30 cellular contexts compared by ENCODE assay signal in genomic region chr6:75643173-75643572, GRCh38. TPM values are rescaled to one million over a fixed set of nuclear protein-coding genes. Genes with fewer than 3 reads are reported as not detected.
DNase-seq lines count a peak whose midpoint lies in the region; FAIRE-seq and TF ChIP-seq lines count a peak whose summit lies in the region.
"Had no signal": no experiment of that assay in that cellular context is flagged by ENCODE, and none has a peak within 500 bp of the region (broad histone marks: within the 10 kb centered on the region; RNA-seq: fewer than 3 reads in every experiment).

No MANE protein-coding gene starts in this region.

- peak; percentile 46 for FAIRE-seq in GM12892 (lab: Jason Lieb, UNC)
- FAIRE-seq: GM12891 had no signal

- TF ChIP-seq POLR2A in GM12892 (IDR thresholded peaks at IDR 0.05; ENCODE audit: low read depth, low read length): no peak

- no peak overlapping the region for H2AFZ ChIP-seq in neural progenitor cell (replicated peaks)
- no peak overlapping the region for H2AFZ ChIP-seq in osteoblast (ENCODE audit: low read length)

- in situ Hi-C loops in astrocyte of the cerebellum (cut with HindIII; ENCODE audit: low sequenced_read_pairs): no loop called here

- H3K4me2 ChIP-seq in neural progenitor cell: no peak overlapping the region
- H3K4me2 ChIP-seq in osteoblast (ENCODE audit: insufficient read depth, low read length): no peak overlapping the region
- H3K4me2 ChIP-seq: smooth muscle cell had no signal

- intact Hi-C loops in CD14-positive monocyte (cut with micrococcal nuclease): no loop called here
- intact Hi-C loops in left ventricle myocardium inferior (cut with micrococcal nuclease): no loop called here
- intact Hi-C loops in activated T-helper 1 cell treated with anti-CD3 and anti-CD28 coated beads, Interleukin-12 subunit alpha, Interleukin-12 subunit beta, Interleukin-2, Interleukin-4 antibody, amounts not matched to agents 30 ng/mL and 10 ng/mL and 1 ng/mL, durations not matched to agents 14 hours and 24 hours and 36 hours (cut with micrococcal nuclease): no loop called here

- H3K36me3 Mint-ChIP-seq in neural progenitor cell: peaks cover 47% of the 10 kb centered on the region
- peaks cover 49 to 54% of the 10 kb centered on the region in 2 donors for H3K36me3 Mint-ChIP-seq in CD14-positive monocyte
- peaks cover 31% of the 10 kb centered on the region for H3K36me3 Mint-ChIP-seq in activated T-helper 1 cell treated with anti-CD3 and anti-CD28 coated beads, Interleukin-12 subunit alpha, Interleukin-12 subunit beta, Interleukin-2, Interleukin-4 antibody, amounts not matched to agents 30 ng/mL and 10 ng/mL and 1 ng/mL, durations not matched to agents 14 hours and 24 hours and 36 hours (ENCODE audit: low read depth)

- H3K27me3 ChIP-seq in neural progenitor cell (no peaks in the 10 kb centered on the region), osteoblast (ENCODE audit: insufficient read depth, low read length) (no peaks in the 10 kb centered on the region), left ventricle myocardium inferior (ENCODE audit: low read depth) (no peaks in the 10 kb centered on the region)
- H3K27me3 ChIP-seq: ascending aorta, dorsolateral prefrontal cortex, foreskin keratinocyte, MG63, vagina had no signal

- H3K79me2 ChIP-seq in neural progenitor cell (ENCODE audit: low read depth): peaks cover 10% of the 10 kb centered on the region
- H3K79me2 ChIP-seq in osteoblast (ENCODE audit: insufficient read depth, low read length): peaks cover 3% of the 10 kb centered on the region

- H3K4me1 ChIP-seq in neural progenitor cell (peaks cover 21% of the 10 kb centered on the region), osteoblast (ENCODE audit: insufficient read depth, low read length) (no peaks in the 10 kb centered on the region), left ventricle myocardium inferior (peaks cover 19% of the 10 kb centered on the region)
- H3K4me1 ChIP-seq: ascending aorta, foreskin keratinocyte, vagina had no signal

- H3K36me3 ChIP-seq in neural progenitor cell: peaks cover 37% of the 10 kb centered on the region
- H3K36me3 ChIP-seq in osteoblast (ENCODE audit: insufficient read depth, low read length): peaks cover 6% of the 10 kb centered on the region
- peaks cover 32% of the 10 kb centered on the region for H3K36me3 ChIP-seq in left ventricle myocardium inferior

- H3K27ac ChIP-seq in neural progenitor cell (peak overlapping the region; percentile 60), osteoblast (ENCODE audit: low read depth, low read length) (no peak overlapping the region), left ventricle myocardium inferior (replicated peaks) (no peak overlapping the region)
- H3K27ac ChIP-seq: ascending aorta, dorsolateral prefrontal cortex, foreskin keratinocyte, vagina, WERI-Rb-1 had no signal

- H4K20me1 ChIP-seq in neural progenitor cell (ENCODE audit: low read depth) (peaks cover 4% of the 10 kb centered on the region), osteoblast (ENCODE audit: insufficient read depth, low read length) (no peaks in the 10 kb centered on the region)

- no peak for TF ChIP-seq CTCF in AG10803 (conservative IDR thresholded peaks at IDR 0.05; ENCODE audit: low read length)
- TF ChIP-seq CTCF in astrocyte of the cerebellum (IDR thresholded peaks at IDR 0.05; ENCODE audit: low read depth, low read length, missing control alignments): no peak
- TF ChIP-seq CTCF in neural progenitor cell (IDR thresholded peaks at IDR 0.05): no peak
- TF ChIP-seq CTCF in osteoblast (IDR thresholded peaks at IDR 0.05; ENCODE audit: extremely low read depth, low read depth, low read length): no peak
- TF ChIP-seq CTCF in CD14-positive monocyte (IDR thresholded peaks at IDR 0.05): no peak
- TF ChIP-seq CTCF in left ventricle myocardium inferior (IDR thresholded peaks at IDR 0.05; ENCODE audit: borderline replicate concordance): no peak

- H3K27me3 Mint-ChIP-seq in neural progenitor cell (ENCODE audit: insufficient read depth, low read depth) (no peaks in the 10 kb centered on the region), CD14-positive monocyte (ENCODE audit: low read depth in 3 of 3) (no peaks in the 10 kb centered on the region)
- no peaks in the 10 kb centered on the region for H3K27me3 Mint-ChIP-seq in activated T-helper 1 cell treated with anti-CD3 and anti-CD28 coated beads, Interleukin-12 subunit alpha, Interleukin-12 subunit beta, Interleukin-2, Interleukin-4 antibody, amounts not matched to agents 30 ng/mL and 10 ng/mL and 1 ng/mL, durations not matched to agents 14 hours and 24 hours and 36 hours (ENCODE audit: insufficient read depth)
- H3K27me3 Mint-ChIP-seq: activated CD8-positive, alpha-beta memory T cell treated with anti-CD3 and anti-CD28 coated beads, Interleukin-2, amount 10 ng/mL, durations not matched to agents 7 days and 5 days; central memory CD8-positive, alpha-beta T cell; stimulated activated memory B cell treated with anti-CD40 and anti-IgM and Interleukin-4, amounts not matched to agents 10 μg/mL and 1 μg/mL and 100 μg/mL, for 72 hours had no signal

- H3F3A ChIP-seq in neural progenitor cell (ENCODE audit: low read depth): peaks cover 8% of the 10 kb centered on the region

- no peaks in the 10 kb centered on the region for H3K9me3 ChIP-seq in neural progenitor cell (ENCODE audit: low read depth)
- no peaks in the 10 kb centered on the region for H3K9me3 ChIP-seq in osteoblast (ENCODE audit: low read depth, low read length)
- no peaks in the 10 kb centered on the region for H3K9me3 ChIP-seq in left ventricle myocardium inferior (replicated peaks)
- H3K9me3 ChIP-seq: ascending aorta, MG63, vagina had no signal

- H3K9me3 Mint-ChIP-seq in neural progenitor cell (no peaks in the 10 kb centered on the region), CD14-positive monocyte (no peaks in the 10 kb centered on the region)
- no peaks in the 10 kb centered on the region for H3K9me3 Mint-ChIP-seq in activated T-helper 1 cell treated with anti-CD3 and anti-CD28 coated beads, Interleukin-12 subunit alpha, Interleukin-12 subunit beta, Interleukin-2, Interleukin-4 antibody, amounts not matched to agents 30 ng/mL and 10 ng/mL and 1 ng/mL, durations not matched to agents 14 hours and 24 hours and 36 hours
- H3K9me3 Mint-ChIP-seq: activated naive CD4-positive, alpha-beta T cell treated with anti-CD3 and anti-CD28 coated beads, Interleukin-2, amount 50 U/mL, for 72 hours; activated T-cell treated with anti-CD3 and anti-CD28 coated beads, Interleukin-2, amount 50 U/mL, for 72 hours; central memory CD8-positive, alpha-beta T cell; stimulated activated memory B cell treated with anti-CD40 and anti-IgM and Interleukin-4, amounts not matched to agents 10 μg/mL and 1 μg/mL and 100 μg/mL, for 72 hours; T-helper 2 cell treated with Interferon-gamma antibody and Interleukin-4, amounts not matched to agents 5 μg/mL and 100 μg/mL, for 36 hours had no signal

- H3K9ac ChIP-seq in neural progenitor cell: no peak overlapping the region

- no peak overlapping the region for H3K4me3 ChIP-seq in AG10803 (ENCODE audit: low read length)
- H3K4me3 ChIP-seq in astrocyte of the cerebellum (ENCODE audit: low read depth, low read length): no peak overlapping the region
- H3K4me3 ChIP-seq in neural progenitor cell: no peak overlapping the region
- H3K4me3 ChIP-seq in osteoblast (ENCODE audit: insufficient read depth, low read length): no peak overlapping the region
- no peak overlapping the region for H3K4me3 ChIP-seq in left ventricle myocardium inferior
- H3K4me3 ChIP-seq: ascending aorta, dorsolateral prefrontal cortex, MG63, smooth muscle cell, vagina had no signal

- H3K27ac Mint-ChIP-seq in neural progenitor cell (no peak overlapping the region), CD14-positive monocyte (no peak overlapping the region)
- H3K27ac Mint-ChIP-seq in activated T-helper 1 cell treated with anti-CD3 and anti-CD28 coated beads, Interleukin-12 subunit alpha, Interleukin-12 subunit beta, Interleukin-2, Interleukin-4 antibody, amounts not matched to agents 30 ng/mL and 10 ng/mL and 1 ng/mL, durations not matched to agents 14 hours and 24 hours and 36 hours: no peak overlapping the region
- H3K27ac Mint-ChIP-seq: activated CD8-positive, alpha-beta memory T cell treated with anti-CD3 and anti-CD28 coated beads, Interleukin-2, amount 10 ng/mL, durations not matched to agents 7 days and 5 days; activated naive CD4-positive, alpha-beta T cell treated with anti-CD3 and anti-CD28 coated beads, Interleukin-2, amount 50 U/mL, for 72 hours; T-helper 2 cell treated with Interferon-gamma antibody and Interleukin-4, amounts not matched to agents 5 μg/mL and 100 μg/mL, for 36 hours had no signal

- no peak overlapping the region for H3K4me3 Mint-ChIP-seq in neural progenitor cell
- no peak overlapping the region for H3K4me3 Mint-ChIP-seq in CD14-positive monocyte
- H3K4me3 Mint-ChIP-seq in activated T-helper 1 cell treated with anti-CD3 and anti-CD28 coated beads, Interleukin-12 subunit alpha, Interleukin-12 subunit beta, Interleukin-2, Interleukin-4 antibody, amounts not matched to agents 30 ng/mL and 10 ng/mL and 1 ng/mL, durations not matched to agents 14 hours and 24 hours and 36 hours: no peak overlapping the region
- H3K4me3 Mint-ChIP-seq: activated CD8-positive, alpha-beta memory T cell treated with anti-CD3 and anti-CD28 coated beads, Interleukin-2, amount 10 ng/mL, durations not matched to agents 7 days and 5 days; activated T-cell treated with anti-CD3 and anti-CD28 coated beads, Interleukin-2, amount 50 U/mL, for 72 hours; central memory CD8-positive, alpha-beta T cell; stimulated activated memory B cell treated with anti-CD40 and anti-IgM and Interleukin-4, amounts not matched to agents 10 μg/mL and 1 μg/mL and 100 μg/mL, for 72 hours; T-helper 2 cell treated with Interferon-gamma antibody and Interleukin-4, amounts not matched to agents 5 μg/mL and 100 μg/mL, for 36 hours had no signal

- DNase-seq in AG10803 (ENCODE audit: low read depth) (peak; percentile 66), GM12892 (ENCODE audit: insufficient read length) (no peak), astrocyte of the cerebellum (ENCODE audit: low read depth) (peak; percentile 13), neural progenitor cell (ENCODE audit: low spot score) (no peak), osteoblast (ENCODE audit: insufficient read length, low spot score, missing footprints) (no peak), CD14-positive monocyte (ENCODE audit: low spot score) (no peak), left ventricle myocardium inferior (no peak)
- DNase-seq in activated T-helper 1 cell treated with anti-CD3 and anti-CD28 coated beads, Interleukin-12 subunit alpha, Interleukin-12 subunit beta, Interleukin-2, Interleukin-4 antibody, amounts not matched to agents 30 ng/mL and 10 ng/mL and 1 ng/mL, durations not matched to agents 14 hours and 24 hours and 36 hours (ENCODE audit: low spot score): no peak
- DNase-seq: activated CD4-positive, alpha-beta T cell treated with anti-CD3 and anti-CD28 coated beads, Interleukin-2, amount 50 U/mL, for 1 hour; activated CD8-positive, alpha-beta memory T cell treated with anti-CD3 and anti-CD28 coated beads, Interleukin-2, amount 10 ng/mL, durations not matched to agents 7 days and 5 days; activated T-cell treated with anti-CD3 and anti-CD28 coated beads, Interleukin-2, amount 50 U/mL, for 72 hours; DMS79; dorsolateral prefrontal cortex; foreskin keratinocyte; left colon; mesenchymal stem cell; MG63; NCI-H1417; NCI-H2081 treated with DMSO at 0.1 percent for 48 hours; NCI-H774; stimulated activated CD4-positive, alpha-beta T cell treated with anti-CD3 and anti-CD28 coated beads, Interleukin-2, amount 100 ng/mL, for 48 hours; WERI-Rb-1 had no signal

- H3K4me1 Mint-ChIP-seq in neural progenitor cell (peaks cover 3% of the 10 kb centered on the region), CD14-positive monocyte (no peaks in the 10 kb centered on the region)
- no peaks in the 10 kb centered on the region for H3K4me1 Mint-ChIP-seq in activated T-helper 1 cell treated with anti-CD3 and anti-CD28 coated beads, Interleukin-12 subunit alpha, Interleukin-12 subunit beta, Interleukin-2, Interleukin-4 antibody, amounts not matched to agents 30 ng/mL and 10 ng/mL and 1 ng/mL, durations not matched to agents 14 hours and 24 hours and 36 hours (ENCODE audit: low read depth)
- H3K4me1 Mint-ChIP-seq: activated CD8-positive, alpha-beta memory T cell treated with anti-CD3 and anti-CD28 coated beads, Interleukin-2, amount 10 ng/mL, durations not matched to agents 7 days and 5 days; stimulated activated memory B cell treated with anti-CD40 and anti-IgM and Interleukin-4, amounts not matched to agents 10 μg/mL and 1 μg/mL and 100 μg/mL, for 72 hours had no signal

RNA-seq across cellular contexts. Expression of gene SENP6, which starts 41.5 kb away (rescaled TPM):
- polyA plus RNA-seq in GM12892 (2012; ENCODE audit: missing spikeins): 44.1 TPM
- total RNA-seq in neural progenitor cell (ENCODE audit: low replicate concordance): 108 and 202 TPM in 2 replicates
- 107 and 117 TPM in 2 replicates for total RNA-seq in osteoblast
- 10 to 100 TPM; 22.3 to 31.9 TPM for polyA plus RNA-seq in CD14-positive monocyte
- 54.2 TPM for total RNA-seq in left ventricle myocardium inferior
- 81.2 and 81.7 TPM in 2 replicates for total RNA-seq in activated T-helper 1 cell treated with anti-CD3 and anti-CD28 coated beads, Interleukin-12 subunit alpha, Interleukin-12 subunit beta, Interleukin-2, Interleukin-4 antibody, amounts not matched to agents 30 ng/mL and 10 ng/mL and 1 ng/mL, durations not matched to agents 14 hours and 24 hours and 36 hours

Comparison
In these comparisons a context has a peak if more than half of its experiments do, and no peak if none do; other contexts are left out.
1. DNase-seq: peak in AG10803 (single experiment) and astrocyte of the cerebellum (single experiment); none in GM12892 (single experiment), neural progenitor cell (single experiment), osteoblast (single experiment), CD14-positive monocyte (single experiment), left ventricle myocardium inferior (single experiment) and activated T-helper 1 cell treated with anti-CD3 and anti-CD28 coated beads, Interleukin-12 subunit alpha, Interleukin-12 subunit beta, Interleukin-2, Interleukin-4 antibody, amounts not matched to agents 30 ng/mL and 10 ng/mL and 1 ng/mL, durations not matched to agents 14 hours and 24 hours and 36 hours (single experiment).